Comparison of ENCODE assay signal across 11 cellular contexts in the genomic region with DNA sequence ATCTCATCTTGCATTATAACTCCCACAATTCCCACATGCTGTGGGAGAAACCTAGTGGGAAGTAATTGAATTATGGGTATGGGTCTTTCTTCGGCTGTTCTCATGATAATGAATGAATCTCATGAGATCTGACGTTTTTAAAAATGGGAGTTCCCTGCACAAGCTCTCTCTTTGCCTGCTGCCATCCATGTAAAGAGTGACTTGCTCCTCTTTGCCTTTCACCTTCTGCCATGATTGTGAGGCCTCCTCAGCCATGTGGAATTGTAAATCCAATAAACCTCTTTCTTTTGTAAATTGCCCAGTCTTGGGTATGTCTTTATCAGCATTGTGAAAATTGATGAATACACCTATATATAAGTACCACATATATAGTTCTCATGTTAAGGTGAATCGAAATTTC.
"Had no signal": no experiment of that assay in that cellular context is flagged by ENCODE, and none has a peak within 500 bp of the region (broad histone marks: within the 10 kb centered on the region; RNA-seq: fewer than 3 reads in every experiment).

No MANE protein-coding gene starts in this region.

- H3K9me3 ChIP-seq: HAP-1 had no signal

- H3K36me3 ChIP-seq: HAP-1 had no signal

- H3K4me2 ChIP-seq: GM23338 had no signal

- H3K9ac ChIP-seq: GM23248 had no signal

- H3K27ac ChIP-seq: GM23248 had no signal

- ATAC-seq: GM23338, HCT116 had no signal

- FAIRE-seq: H1, H54 had no signal

- DNase-seq: GM23248, GOT3, H7, H9, HCEC 1CT, HFFc6 had no signal

- H3K4me3 ChIP-seq: GM23248, GM23338, HAP-1 had no signal

- H3K4me1 ChIP-seq: HAP-1 had no signal

- H2AFZ ChIP-seq: GM23248, GM23338 had no signal
